Comparison of ENCODE assay signal across 9 cellular contexts in the genomic region with DNA sequence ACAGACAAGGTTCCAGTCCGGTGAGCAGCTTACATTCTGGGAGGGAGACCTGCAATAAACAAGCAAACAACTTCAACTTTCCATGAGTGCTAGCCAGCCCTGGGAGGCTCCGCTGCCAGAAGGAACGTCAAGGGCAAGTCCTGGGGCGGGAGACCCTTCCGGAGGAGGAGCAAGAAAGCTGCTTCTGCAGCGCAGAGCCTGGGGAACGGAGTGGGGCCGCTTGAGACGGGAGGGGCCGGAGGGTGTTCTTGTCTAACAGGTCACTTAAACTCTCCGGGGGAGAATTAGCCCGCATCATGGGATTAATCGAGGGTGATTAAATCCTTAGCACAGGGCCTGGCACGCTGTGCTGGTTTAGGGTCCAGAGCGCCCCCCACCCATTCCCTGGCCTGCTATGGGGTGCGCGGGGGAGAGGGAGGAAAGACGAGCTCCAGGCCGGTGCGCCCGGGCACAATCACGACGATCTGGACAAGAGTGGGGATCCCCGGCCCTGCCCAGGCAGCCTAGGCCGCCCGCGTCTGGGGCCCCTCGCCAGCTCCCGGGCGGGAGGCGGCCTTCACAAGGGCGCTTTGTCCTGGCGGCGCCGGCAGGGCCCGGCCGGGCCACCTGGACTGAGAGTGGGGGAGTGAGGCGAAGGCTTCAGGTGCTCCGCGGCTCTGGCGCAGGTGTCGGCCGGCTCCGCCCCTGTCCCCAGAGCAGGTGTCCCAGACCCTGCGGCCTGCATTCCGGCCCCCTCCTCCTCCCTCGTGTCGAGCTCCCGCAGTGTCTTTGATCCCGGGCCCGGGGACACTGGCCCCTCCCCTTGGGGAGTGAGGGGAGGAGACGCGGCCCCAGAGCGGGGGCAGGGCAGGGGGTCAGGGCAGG. TPM values are rescaled to one million over a fixed set of nuclear protein-coding genes. Genes with fewer than 3 reads are reported as not detected.
DNase-seq lines count a peak whose midpoint lies in the region; ATAC-seq and TF ChIP-seq lines count a peak whose summit lies in the region.
"Had no signal": no experiment of that assay in that cellular context is flagged by ENCODE, and none has a peak within 500 bp of the region (broad histone marks: within the 10 kb centered on the region; RNA-seq: fewer than 3 reads in every experiment).

No MANE protein-coding gene starts in this region.

- CTCF ChIA-PET in activated CD4-positive, alpha-beta T cell treated with anti-CD3 and anti-CD28 coated beads, Interleukin-2, amount 10 ng/mL, durations not matched to agents 7 days and 5 days (lab: Charles Lee), result interaction anchor here (0.9 to 1.3 kb wide), 2 partner anchors 11 to 20 kb away, joined by 3 read pairs; no protein-coding TSS in a partner anchor
- CTCF ChIA-PET in RWPE1 (lab: Yijun Ruan, JAX), result interaction anchor here (0.8 kb wide), 1 partner anchor 9 kb away, joined by 6 read pairs; no protein-coding TSS in a partner anchor

- H3K36me3 Mint-ChIP-seq in activated CD4-positive, alpha-beta T cell treated with anti-CD3 and anti-CD28 coated beads, Interleukin-2, amount 10 ng/mL, durations not matched to agents 7 days and 5 days (ENCODE audit: low read depth), result peaks cover 4% of the 10 kb centered on the region

- H3K9me3 Mint-ChIP-seq in activated CD4-positive, alpha-beta T cell treated with anti-CD3 and anti-CD28 coated beads, Interleukin-2, amount 10 ng/mL, durations not matched to agents 7 days and 5 days, result no peaks in the 10 kb centered on the region

- peak overlapping the region; percentile 19 for H3K4me3 Mint-ChIP-seq in activated CD4-positive, alpha-beta T cell treated with anti-CD3 and anti-CD28 coated beads, Interleukin-2, amount 10 ng/mL, durations not matched to agents 7 days and 5 days

- H3K27me3 Mint-ChIP-seq in activated CD4-positive, alpha-beta T cell treated with anti-CD3 and anti-CD28 coated beads, Interleukin-2, amount 10 ng/mL, durations not matched to agents 7 days and 5 days, result peaks cover 22% of the 10 kb centered on the region

- intact Hi-C loops in cardiac septum (cut with DNase I), result no loop called here

- ATAC-seq in GM19324 (IDR thresholded peaks at IDR 0.05; ENCODE audit: low FRiP score, unreplicated experiment) (no peak), GM18505 (IDR thresholded peaks at IDR 0.05; ENCODE audit: unreplicated experiment) (no peak), HG03135 (IDR thresholded peaks at IDR 0.05; ENCODE audit: unreplicated experiment) (no peak)

- H3K4me1 Mint-ChIP-seq in activated CD4-positive, alpha-beta T cell treated with anti-CD3 and anti-CD28 coated beads, Interleukin-2, amount 10 ng/mL, durations not matched to agents 7 days and 5 days, result peaks cover 33% of the 10 kb centered on the region

- no peak for TF ChIP-seq CTCF in RWPE1 (conservative IDR thresholded peaks at IDR 0.05; ENCODE audit: low read depth)

- TF ChIP-seq POLR2A in GM18505 (IDR thresholded peaks at IDR 0.05; ENCODE audit: borderline replicate concordance, extremely low read depth, insufficient read depth, insufficient read length), result no peak

- POLR2A ChIA-PET in activated CD4-positive, alpha-beta T cell treated with anti-CD3 and anti-CD28 coated beads, Interleukin-2, amount 10 ng/mL, durations not matched to agents 7 days and 5 days (lab: Charles Lee), result no interaction called here
- POLR2A ChIA-PET in RWPE1 (lab: Yijun Ruan, JAX; ENCODE audit: low non-redundant PET), result interaction anchor here (0.6 kb wide), 1 partner anchor 9 kb away, joined by 4 read pairs; no protein-coding TSS in a partner anchor

- DNase-seq in activated CD4-positive, alpha-beta T cell treated with anti-CD3 and anti-CD28 coated beads, Interleukin-2, amount 10 ng/mL, durations not matched to agents 7 days and 5 days, result no peak
- no peak for DNase-seq in activated CD4-positive, alpha-beta T cell treated with anti-CD3 and anti-CD28 coated beads for 1 hour
- DNase-seq in RWPE1 (ENCODE audit: low spot score), result no peak
- peak; percentile 68 for DNase-seq in cardiac septum (ENCODE audit: low spot score)
- DNase-seq in renal cortical epithelial cell (ENCODE audit: low read depth), result peak; percentile 11
- DNase-seq: DND-41 had no signal

- peak overlapping the region; percentile 100 for H3K27ac ChIP-seq in RWPE1

- peak overlapping the region; percentile 13 for H3K27ac Mint-ChIP-seq in activated CD4-positive, alpha-beta T cell treated with anti-CD3 and anti-CD28 coated beads, Interleukin-2, amount 10 ng/mL, durations not matched to agents 7 days and 5 days

RNA-seq across cellular contexts. Expression of a gene that starts 0.7 kb away (rescaled TPM):
- under 1 TPM; 0.40 to 0.44 TPM for total RNA-seq in activated CD4-positive, alpha-beta T cell treated with anti-CD3 and anti-CD28 coated beads, Interleukin-2, amount 10 ng/mL, durations not matched to agents 7 days and 5 days
- total RNA-seq in cardiac septum (not detected), renal cortical epithelial cell (0.40 and 1.2 TPM in 2 replicates)

RNA-seq across cellular contexts. Expression of a gene that starts 4.1 kb away (rescaled TPM):
- total RNA-seq in activated CD4-positive, alpha-beta T cell treated with anti-CD3 and anti-CD28 coated beads, Interleukin-2, amount 10 ng/mL, durations not matched to agents 7 days and 5 days, result 10 to 100 TPM; 47.1 to 51.1 TPM
- 13.0 TPM for total RNA-seq in cardiac septum
- 19.5 and 28.7 TPM in 2 replicates for total RNA-seq in renal cortical epithelial cell

RNA-seq across cellular contexts. Expression of a gene that starts 14.7 kb away (rescaled TPM):
- 1 to 10 TPM; 3.2 to 3.9 TPM for total RNA-seq in activated CD4-positive, alpha-beta T cell treated with anti-CD3 and anti-CD28 coated beads, Interleukin-2, amount 10 ng/mL, durations not matched to agents 7 days and 5 days
- 0.54 TPM for total RNA-seq in cardiac septum
- 0.70 TPM in 1 of 2 replicates, not detected in the other for total RNA-seq in renal cortical epithelial cell

RNA-seq across cellular contexts. Expression of a gene that starts 36.3 kb away (rescaled TPM):
- total RNA-seq in activated CD4-positive, alpha-beta T cell treated with anti-CD3 and anti-CD28 coated beads, Interleukin-2, amount 10 ng/mL, durations not matched to agents 7 days and 5 days, result under 1 TPM; 0.56 to 0.64 TPM
- total RNA-seq in cardiac septum, result 7.5 TPM
- total RNA-seq in renal cortical epithelial cell, result 1.4 and 8.7 TPM in 2 replicates

Comparison
In these comparisons a context has a peak if more than half of its experiments do, and no peak if none do; other contexts are left out.
1. DNase-seq: peak in cardiac septum (single experiment) and renal cortical epithelial cell (single experiment); none in activated CD4-positive, alpha-beta T cell treated with anti-CD3 and anti-CD28 coated beads, Interleukin-2, amount 10 ng/mL, durations not matched to agents 7 days and 5 days (single experiment), activated CD4-positive, alpha-beta T cell treated with anti-CD3 and anti-CD28 coated beads for 1 hour (single experiment) and RWPE1 (single experiment).